ENCODE assay signal across 17 cellular contexts in the genomic region with DNA sequence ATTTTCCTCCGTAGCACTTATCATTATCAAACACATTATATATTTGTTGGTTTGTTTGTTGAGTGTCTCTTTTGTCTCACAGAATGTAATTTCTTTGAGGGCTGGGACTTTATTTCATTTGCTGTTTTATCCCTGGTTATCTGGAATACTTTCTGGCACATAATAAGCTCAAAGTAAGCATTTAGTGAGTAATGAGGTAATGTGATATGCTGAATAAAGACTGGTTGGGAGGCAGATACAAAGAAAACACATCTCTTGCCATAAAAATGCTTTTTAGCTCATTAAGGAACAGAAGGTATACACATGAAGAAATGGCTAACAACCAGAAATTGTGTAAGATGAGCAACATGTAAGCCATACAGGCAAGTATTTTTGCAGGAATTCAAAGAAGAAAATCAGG.
A peak's percentile ranks its signal among the peaks of the same experiment; 100 is the strongest.
DNase-seq lines count a peak whose midpoint lies in the region; ATAC-seq, FAIRE-seq and TF ChIP-seq lines count a peak whose summit lies in the region.
"Had no signal": no experiment of that assay in that cellular context is flagged by ENCODE, and none has a peak within 500 bp of the region (broad histone marks: within the 10 kb centered on the region; RNA-seq: fewer than 3 reads in every experiment).

No MANE protein-coding gene starts in this region.

- no peak for TF ChIP-seq CTCF in D721Med (IDR thresholded peaks at IDR 0.05; ENCODE audit: insufficient read depth, missing control alignments)

- DNase-seq in D721Med (ENCODE audit: insufficient read length, low spot score) (no peak), NCI-H1105 treated with DMSO at 0.1 percent for 48 hours (lab: John Stamatoyannopoulos, UW) (peak; percentile 92), NCI-H2171 (lab: John Stamatoyannopoulos, UW) (peak; percentile 48), fibroblast of gingiva (ENCODE audit: low read depth) (peak; percentile 19), ureter (ENCODE audit: low spot score) (no peak)
- DNase-seq in activated effector memory CD4-positive, alpha-beta T cell treated with anti-CD3 and anti-CD28 coated beads, Interleukin-2, amount 50 U/mL, for 16 hours = no peak
- DNase-seq: Calu3; CD4-positive, alpha-beta memory T cell; DMS79; HFFc6; KG1; NCI-H146; NCI-H2029 treated with DMSO at 0.1 percent for 48 hours; NCI-H82; PC-9 had no signal

- FAIRE-seq in D721Med (lab: Jason Lieb, UNC) = peak; percentile 16
- FAIRE-seq: HepG2 had no signal

- no peak for ATAC-seq in HG02885 (IDR thresholded peaks at IDR 0.05; ENCODE audit: poor library complexity, unreplicated experiment)
- ATAC-seq: HepG2 had no signal

Comparison
In these comparisons a context has a peak if more than half of its experiments do, and no peak if none do; other contexts are left out.
1. DNase-seq: peak in NCI-H1105 treated with DMSO at 0.1 percent for 48 hours (single experiment), NCI-H2171 (single experiment) and fibroblast of gingiva (single experiment); none in D721Med (single experiment), ureter (single experiment) and activated effector memory CD4-positive, alpha-beta T cell treated with anti-CD3 and anti-CD28 coated beads, Interleukin-2, amount 50 U/mL, for 16 hours (single experiment).